In genomic region chr9:83955985-83956287, GRCh38 we compare ENCODE assay signal across 8 cellular contexts. TPM values are rescaled to one million over a fixed set of nuclear protein-coding genes. Genes with fewer than 3 reads are reported as not detected.
DNase-seq lines count a peak whose midpoint lies in the region; ATAC-seq and TF ChIP-seq lines count a peak whose summit lies in the region.

No MANE protein-coding gene starts in this region.

- WGBS in SK-N-SH (ENCODE audit: low lambda C conversion rate), result 15% methylated on average over 10 of the region's 13 CpGs
- WGBS in esophagus, 2 donors, result 14 to 15% methylated on average over 13 of the region's 13 CpGs
- WGBS in ovary, 3 donors, result 20 to 46% (median 22%) methylated on average over 13 of the region's 13 CpGs

- peaks cover 13% of the 10 kb centered on the region for H3K79me2 ChIP-seq in SK-N-SH (ENCODE audit: insufficient read depth)

- CTCF ChIA-PET in SK-N-SH (lab: Yijun Ruan, JAX), result interaction anchor here (0.9 to 1.0 kb wide), 2 partner anchors 18 to 305 kb away, joined by 3 read pairs; no protein-coding TSS in a partner anchor

- no peaks in the 10 kb centered on the region for H3K9me2 ChIP-seq in SK-N-SH

- H4K20me1 ChIP-seq in SK-N-SH (ENCODE audit: insufficient read depth), result no peaks in the 10 kb centered on the region

- H3K4me3 ChIP-seq in SK-N-SH (ENCODE audit: low read depth in 2 of 2, low read length in 1 of 2) (peak overlapping the region; percentile 59 to 73), esophagus (ENCODE audit: low read depth in 1 of 2, low read length in 2 of 2) (peak overlapping the region; percentile 66 to 82), ovary (peak overlapping the region; percentile 62)

- TF ChIP-seq EP300 in SK-N-SH (IDR thresholded peaks at IDR 0.05; ENCODE audit: borderline replicate concordance in 1 of 2, low read depth in 1 of 2, low read length in 1 of 2), result no peak
- TF ChIP-seq EP300 in ovary (IDR thresholded peaks at IDR 0.05), result no peak

- TF ChIP-seq CTCF in SK-N-SH (IDR thresholded peaks at IDR 0.05) (no peak), ovary (IDR thresholded peaks at IDR 0.05) (no peak)

- peaks cover 6 to 21% of the 10 kb centered on the region in 2 experiments for H3K36me3 ChIP-seq in SK-N-SH (replicated peaks in 1 of 2; ENCODE audit: control insufficient read depth in 1 of 2, insufficient read depth in 2 of 2, low read length in 1 of 2)
- no peaks in the 10 kb centered on the region for H3K36me3 ChIP-seq in esophagus (ENCODE audit: control insufficient read depth in 2 of 2, insufficient read depth in 2 of 2, low read length in 1 of 2)
- H3K36me3 ChIP-seq in ovary, result no peaks in the 10 kb centered on the region

- POLR2A ChIA-PET in SK-N-SH (lab: Yijun Ruan, JAX), result interaction anchor here (0.6 to 1.4 kb wide), 5 partner anchors 10 to 25 kb away, joined by 3 to 5 read pairs (median 3); partner anchors contain the start of genes HNRNPK and RMI1

- intact Hi-C loops in cardiac septum (cut with DNase I) (loop anchor here (5.0 kb wide), 1 partner anchor 34 kb away; the partner anchor contains the start of gene KIF27), Right ventricle myocardium superior (cut with DNase I) (no loop called here), ovary (cut with DNase I) (no loop called here)

- H3K4me1 ChIP-seq in SK-N-SH (ENCODE audit: control insufficient read depth in 1 of 2, insufficient read depth in 2 of 2, low read depth in 1 of 2, low read length in 1 of 2) (peaks cover 7 to 10% of the 10 kb centered on the region in 2 experiments; a peak in 2 of 4 replicates), esophagus (ENCODE audit: control insufficient read depth in 2 of 2, insufficient read depth in 2 of 2, low read length in 1 of 2) (peaks cover 0 to 3% of the 10 kb centered on the region in 2 donors), ovary (ENCODE audit: insufficient read depth) (no peaks in the 10 kb centered on the region)

- peak overlapping the region; percentile 99 for H2AFZ ChIP-seq in SK-N-SH (ENCODE audit: low read depth)

- H3K9me3 ChIP-seq in SK-N-SH, result no peaks in the 10 kb centered on the region
- H3K9me3 ChIP-seq in esophagus (ENCODE audit: control insufficient read depth in 2 of 2, insufficient read depth in 1 of 2, low read depth in 1 of 2, low read length in 1 of 2), result no peaks in the 10 kb centered on the region
- no peaks in the 10 kb centered on the region for H3K9me3 ChIP-seq in ovary

- H3K27ac ChIP-seq in SK-N-SH (ENCODE audit: low read depth in 2 of 2, low read length in 1 of 2), result peak overlapping the region; percentile 67 to 74; a peak in 3 of 4 replicates
- peak overlapping the region; percentile 85 to 89 for H3K27ac ChIP-seq in esophagus (ENCODE audit: low read depth in 2 of 2, low read length in 1 of 2)
- H3K27ac ChIP-seq in ovary, result peak overlapping the region in 1 of 2 donors; percentile 69

- H3K27me3 ChIP-seq in SK-N-SH (ENCODE audit: insufficient read depth) (no peaks in the 10 kb centered on the region), esophagus (ENCODE audit: control insufficient read depth in 1 of 2, insufficient read depth in 2 of 2, low read length in 2 of 2) (no peaks in the 10 kb centered on the region), ovary (no peaks in the 10 kb centered on the region)

- H3F3A ChIP-seq in SK-N-SH (replicated peaks; ENCODE audit: insufficient read depth), result peaks cover 27% of the 10 kb centered on the region

- H3K9ac ChIP-seq in SK-N-SH, result peak overlapping the region; percentile 89

- H3K4me2 ChIP-seq in SK-N-SH, result peak overlapping the region; percentile 93

- peak; percentile 86 for DNase-seq in cardiac septum (ENCODE audit: low spot score)
- no peak for DNase-seq in Right ventricle myocardium superior
- DNase-seq in SK-N-SH, result no peak
- DNase-seq in ovary, result no peak
- DNase-seq in NCI-H526 treated with DMSO at 0.1 percent for 48 hours (lab: John Stamatoyannopoulos, UW), result no peak
- DNase-seq in DMS 273 (lab: John Stamatoyannopoulos, UW; ENCODE audit: unreplicated experiment), result no peak

- TF ChIP-seq POLR2A in ovary (IDR thresholded peaks at IDR 0.05), result no peak

- TF ChIP-seq RAD21 in SK-N-SH (IDR thresholded peaks at IDR 0.05; ENCODE audit: low read length), result no peak

- ATAC-seq in Right ventricle myocardium superior (ENCODE audit: poor library complexity) (no peak), HG03460 (IDR thresholded peaks at IDR 0.05; ENCODE audit: unreplicated experiment) (no peak)

TF ChIP-seq in SK-N-SH, 30 proteins besides CTCF, POLR2A, EP300 and RAD21 (continues in another document):
- TF ChIP-seq PBX3 (IDR thresholded peaks at IDR 0.05) (no peak), FOXJ3 (CRISPR knock-in tag; IDR thresholded peaks at IDR 0.05) (no peak), RFX5 (IDR thresholded peaks at IDR 0.05; ENCODE audit: low read length) (no peak), GATA2 (CRISPR knock-in tag; IDR thresholded peaks at IDR 0.05) (no peak), TEAD4 (IDR thresholded peaks at IDR 0.05; ENCODE audit: borderline replicate concordance, insufficient read depth) (no peak), NRF1 (IDR thresholded peaks at IDR 0.05; ENCODE audit: low read depth, low read length) (no peak), REST (IDR thresholded peaks at IDR 0.05; ENCODE audit: low read depth, low read length) (no peak), TAF1 (IDR thresholded peaks at IDR 0.05; ENCODE audit: borderline replicate concordance, low read depth, low read length) (no peak), RXRA (IDR thresholded peaks at IDR 0.05; ENCODE audit: borderline replicate concordance, low read depth) (no peak), YY1 (IDR thresholded peaks at IDR 0.05; ENCODE audit: low read depth) (no peak), RCOR1 (IDR thresholded peaks at IDR 0.05; ENCODE audit: low read length) (no peak), FOSL2 (IDR thresholded peaks at IDR 0.05; ENCODE audit: borderline replicate concordance, low read depth) (no peak), IRF3 (IDR thresholded peaks at IDR 0.05; ENCODE audit: low read depth, low read length) (no peak)

RNA-seq across cellular contexts. Expression of gene HNRNPK, which starts 24.1 kb away (rescaled TPM):
- 303 TPM for total RNA-seq in cardiac septum
- 248 TPM for total RNA-seq in Right ventricle myocardium superior
- polyA plus RNA-seq in SK-N-SH (2012; rRNA removed), result 470 and 474 TPM in 2 replicates
- 481 and 493 TPM in 2 replicates for polyA plus RNA-seq in SK-N-SH (2012; cell fraction: cytosol; rRNA removed)
- 411 and 462 TPM in 2 replicates for polyA plus RNA-seq in SK-N-SH (2012; cell fraction: nucleus; rRNA removed)
- 100 to 1,000 TPM; 176 to 299 TPM for polyA plus RNA-seq in esophagus
- total RNA-seq in ovary, result 100 to 1,000 TPM; 302 to 565 (median 485) TPM
- 100 to 1,000 TPM; 343 to 646 TPM for polyA plus RNA-seq in ovary

RNA-seq across cellular contexts. Expression of gene RMI1, which starts 24.7 kb away (rescaled TPM):
- 3.9 TPM for total RNA-seq in cardiac septum
- total RNA-seq in Right ventricle myocardium superior, result 7.6 TPM
- 0.96 and 1.0 TPM in 2 replicates for polyA plus RNA-seq in SK-N-SH (2012; rRNA removed)
- polyA plus RNA-seq in SK-N-SH (2012; cell fraction: cytosol; rRNA removed), result 2.5 and 2.9 TPM in 2 replicates
- 0.69 and 1.4 TPM in 2 replicates for polyA plus RNA-seq in SK-N-SH (2012; cell fraction: nucleus; rRNA removed)
- polyA plus RNA-seq in esophagus, result 1 to 10 TPM; 2.3 to 3.6 TPM
- 1 to 10 TPM; 3.7 to 8.0 (median 4.8) TPM for total RNA-seq in ovary
- polyA plus RNA-seq in ovary, result 1 to 10 TPM; 3.2 to 3.4 TPM

RNA-seq across cellular contexts. Expression of gene KIF27, which starts 34.7 kb away (rescaled TPM):
- total RNA-seq in cardiac septum (3.0 TPM), Right ventricle myocardium superior (3.8 TPM), ovary (10 to 100 TPM in 4 of 7 donors, 1 to 10 TPM in 3; 7.4 to 16.2 (median 10.4) TPM)
- polyA plus RNA-seq in SK-N-SH (2012; rRNA removed) (0.78 and 0.81 TPM in 2 replicates), esophagus (1 to 10 TPM in 1 of 2 donors, under 1 TPM in 1; 0.76 to 1.2 TPM), ovary (1 to 10 TPM; 1.5 to 4.3 TPM)
- 0.68 and 0.95 TPM in 2 replicates for polyA plus RNA-seq in SK-N-SH (2012; cell fraction: cytosol; rRNA removed)
- 0.77 and 2.3 TPM in 2 replicates for polyA plus RNA-seq in SK-N-SH (2012; cell fraction: nucleus; rRNA removed)
